12 cellular contexts compared by ENCODE assay signal in genomic region chr6:34239893-34240292, GRCh38. TPM values are rescaled to one million over a fixed set of nuclear protein-coding genes. Genes with fewer than 3 reads are reported as not detected.
A peak's percentile ranks its signal among the peaks of the same experiment; 100 is the strongest.
DNase-seq lines count a peak whose midpoint lies in the region; ATAC-seq, FAIRE-seq and TF ChIP-seq lines count a peak whose summit lies in the region.
"Had no signal": no experiment of that assay in that cellular context is flagged by ENCODE, and none has a peak within 500 bp of the region (broad histone marks: within the 10 kb centered on the region; RNA-seq: fewer than 3 reads in every experiment).

No MANE protein-coding gene starts in this region.

- H3K9me2 ChIP-seq in HCT116 (ENCODE audit: insufficient read depth), result no peaks in the 10 kb centered on the region

- intact Hi-C loops in CD4-positive, alpha-beta memory T cell (cut with micrococcal nuclease), result loop anchor here (5.0 kb wide), 3 partner anchors 457 to 1268 kb away; partner anchors contain the start of genes ILRUN and UQCC2
- intact Hi-C loops in HCT116 (cut with micrococcal nuclease), result no loop called here
- intact Hi-C loops in activated T-helper 1 cell treated with anti-CD3 and anti-CD28 coated beads, Interleukin-12 subunit alpha, Interleukin-12 subunit beta, Interleukin-2, Interleukin-4 antibody, amounts not matched to agents 30 ng/mL and 10 ng/mL and 1 ng/mL, durations not matched to agents 14 hours and 24 hours and 36 hours (cut with micrococcal nuclease), result loop anchor here (5.0 kb wide), 2 partner anchors 647 to 668 kb away; partner anchors contain the start of genes ANKS1A and TAF11
- intact Hi-C loops in lower lobe of right lung (cut with DNase I), result no loop called here
- intact Hi-C loops in vagina (cut with DNase I), result no loop called here

- peaks cover 56% of the 10 kb centered on the region for H3K4me1 ChIP-seq in CD4-positive, alpha-beta memory T cell (ENCODE audit: insufficient read depth, low read length)
- H3K4me1 ChIP-seq in HCT116 (ENCODE audit: control insufficient read depth in 1 of 2, insufficient read depth in 2 of 2, low read length in 2 of 2) (peaks cover 58 to 81% of the 10 kb centered on the region in 2 experiments), lower lobe of right lung (peaks cover 42% of the 10 kb centered on the region), vagina (peaks cover 31% of the 10 kb centered on the region)

- H3K9ac ChIP-seq in HCT116 (ENCODE audit: low read length), result peak overlapping the region; percentile 93

- TF ChIP-seq CTCF in HCT116 (IDR thresholded peaks at IDR 0.05 in 2 of 3, conservative IDR thresholded peaks at IDR 0.05 in 1 of 3; ENCODE audit: borderline replicate concordance in 1 of 3, insufficient read depth in 1 of 3, low read depth in 2 of 3, low read length in 2 of 3) (no peak), lower lobe of right lung (IDR thresholded peaks at IDR 0.05) (no peak), vagina (IDR thresholded peaks at IDR 0.05) (no peak), D721Med (IDR thresholded peaks at IDR 0.05; ENCODE audit: insufficient read depth, missing control alignments) (no peak)

- H3K27me3 ChIP-seq in CD4-positive, alpha-beta memory T cell (ENCODE audit: insufficient read depth, low read length), result no peaks in the 10 kb centered on the region
- H3K27me3 ChIP-seq in HCT116 (ENCODE audit: insufficient read depth, low read length) (no peaks in the 10 kb centered on the region), lower lobe of right lung (ENCODE audit: low read depth) (no peaks in the 10 kb centered on the region), vagina (no peaks in the 10 kb centered on the region)

- RAD21 ChIA-PET in HCT116 (lab: Charles Lee; ENCODE audit: low non-redundant PET in 1 of 2, low total read pairs in 2 of 2, uncharacterized antibody in 2 of 2, unreplicated experiment in 2 of 2), result no interaction called here

- no peak overlapping the region for H3K27ac ChIP-seq in CD4-positive, alpha-beta memory T cell (ENCODE audit: low read depth, low read length)
- H3K27ac ChIP-seq in HCT116 (ENCODE audit: low read depth, low read length) (peak overlapping the region; percentile 95), lower lobe of right lung (no peak overlapping the region), vagina (no peak overlapping the region)

- H3K9me3 Mint-ChIP-seq in CD4-positive, alpha-beta memory T cell, result no peaks in the 10 kb centered on the region
- no peaks in the 10 kb centered on the region for H3K9me3 Mint-ChIP-seq in activated T-helper 1 cell treated with anti-CD3 and anti-CD28 coated beads, Interleukin-12 subunit alpha, Interleukin-12 subunit beta, Interleukin-2, Interleukin-4 antibody, amounts not matched to agents 30 ng/mL and 10 ng/mL and 1 ng/mL, durations not matched to agents 14 hours and 24 hours and 36 hours
- H3K9me3 Mint-ChIP-seq in memory B cell, result no peaks in the 10 kb centered on the region

- CTCF ChIA-PET in CD4-positive, alpha-beta memory T cell (lab: Charles Lee; ENCODE audit: partially characterized antibody), result interaction anchor here (0.8 to 0.9 kb wide), 2 partner anchors 9 to 57 kb away, joined by 3 read pairs; partner anchors contain the start of gene SMIM29
- CTCF ChIA-PET in HCT116 (lab: Charles Lee), result no interaction called here

- peak overlapping the region in 1 of 8 donors; percentile 38 for H3K4me3 Mint-ChIP-seq in CD4-positive, alpha-beta memory T cell
- H3K4me3 Mint-ChIP-seq in activated T-helper 1 cell treated with anti-CD3 and anti-CD28 coated beads, Interleukin-12 subunit alpha, Interleukin-12 subunit beta, Interleukin-2, Interleukin-4 antibody, amounts not matched to agents 30 ng/mL and 10 ng/mL and 1 ng/mL, durations not matched to agents 14 hours and 24 hours and 36 hours, result peak overlapping the region; percentile 83
- H3K4me3 Mint-ChIP-seq in memory B cell, result no peak overlapping the region

- peaks cover 17 to 47% of the 10 kb centered on the region in 2 donors for H3K36me3 Mint-ChIP-seq in CD4-positive, alpha-beta memory T cell
- H3K36me3 Mint-ChIP-seq in activated T-helper 1 cell treated with anti-CD3 and anti-CD28 coated beads, Interleukin-12 subunit alpha, Interleukin-12 subunit beta, Interleukin-2, Interleukin-4 antibody, amounts not matched to agents 30 ng/mL and 10 ng/mL and 1 ng/mL, durations not matched to agents 14 hours and 24 hours and 36 hours (ENCODE audit: low read depth), result peaks cover 51% of the 10 kb centered on the region
- peaks cover 9% of the 10 kb centered on the region for H3K36me3 Mint-ChIP-seq in memory B cell

- TF ChIP-seq POLR2A in HCT116 (IDR thresholded peaks at IDR 0.05; ENCODE audit: borderline replicate concordance, extremely low read depth, insufficient read depth, insufficient read length), result no peak
- TF ChIP-seq POLR2A in vagina (IDR thresholded peaks at IDR 0.05), result no peak

- BruUV-seq in HCT116 (replicated peaks; lab: Mats Ljungman, UMichigan), result no TSS peak

- no peak for DNase-seq in CD4-positive, alpha-beta memory T cell
- DNase-seq in HCT116 (ENCODE audit: low read depth, low spot score) (no peak), memory B cell (ENCODE audit: low spot score in 2 of 2) (no peak), lower lobe of right lung (no peak), vagina (ENCODE audit: extremely low spot score in 2 of 2) (no peak), D721Med (ENCODE audit: insufficient read length, low spot score) (no peak), hippocampal formation (lab: John Stamatoyannopoulos, UW) (no peak)
- DNase-seq in activated T-helper 1 cell treated with anti-CD3 and anti-CD28 coated beads, Interleukin-12 subunit alpha, Interleukin-12 subunit beta, Interleukin-2, Interleukin-4 antibody, amounts not matched to agents 30 ng/mL and 10 ng/mL and 1 ng/mL, durations not matched to agents 14 hours and 24 hours and 36 hours (ENCODE audit: low spot score), result no peak
- DNase-seq: activated CD4-positive, alpha-beta T cell treated with anti-CD3 and anti-CD28 coated beads, Interleukin-2, amount 50 U/mL, for 4 hours; central memory CD4-positive, alpha-beta T cell; NCI-H1436; stimulated activated naive CD4-positive, alpha-beta T cell treated with Interleukin-2 at 50 U/mL for 16 hours had no signal

- no peaks in the 10 kb centered on the region for H3K9me3 ChIP-seq in CD4-positive, alpha-beta memory T cell (ENCODE audit: control insufficient read depth in 1 of 2, low read length in 2 of 2)
- no peaks in the 10 kb centered on the region for H3K9me3 ChIP-seq in HCT116 (ENCODE audit: control insufficient read depth in 1 of 2, insufficient read depth in 1 of 2, low read depth in 1 of 2, low read length in 2 of 2)
- no peaks in the 10 kb centered on the region for H3K9me3 ChIP-seq in lower lobe of right lung
- no peaks in the 10 kb centered on the region for H3K9me3 ChIP-seq in vagina

- H3K4me2 ChIP-seq in HCT116 (ENCODE audit: low read length), result peak overlapping the region; percentile 87

- peaks cover 75% of the 10 kb centered on the region for H3K79me2 ChIP-seq in HCT116 (ENCODE audit: insufficient read depth, low read length)

- no peak for FAIRE-seq in D721Med (lab: Jason Lieb, UNC)

- H3K4me3 ChIP-seq in CD4-positive, alpha-beta memory T cell (ENCODE audit: low read length in 2 of 2), result no peak overlapping the region
- peak overlapping the region; percentile 69 to 93 for H3K4me3 ChIP-seq in HCT116 (replicated peaks in 1 of 2; ENCODE audit: low read depth in 1 of 2, low read length in 2 of 2)
- H3K4me3 ChIP-seq in lower lobe of right lung, result no peak overlapping the region
- H3K4me3 ChIP-seq in vagina, result no peak overlapping the region

- H2AFZ ChIP-seq in HCT116 (ENCODE audit: low read depth, low read length, poor library complexity, severe bottlenecking), result no peak overlapping the region

- peaks cover 20% of the 10 kb centered on the region; the same call in 1 of the 2 replicates for H4K20me1 ChIP-seq in HCT116 (ENCODE audit: insufficient read depth)

- peaks cover 26 to 63% (median 42%) of the 10 kb centered on the region in 4 donors for H3K4me1 Mint-ChIP-seq in CD4-positive, alpha-beta memory T cell
- peaks cover 67% of the 10 kb centered on the region for H3K4me1 Mint-ChIP-seq in activated T-helper 1 cell treated with anti-CD3 and anti-CD28 coated beads, Interleukin-12 subunit alpha, Interleukin-12 subunit beta, Interleukin-2, Interleukin-4 antibody, amounts not matched to agents 30 ng/mL and 10 ng/mL and 1 ng/mL, durations not matched to agents 14 hours and 24 hours and 36 hours (ENCODE audit: low read depth)
- H3K4me1 Mint-ChIP-seq in memory B cell, result peaks cover 24% of the 10 kb centered on the region

- peak overlapping the region in 6 of 7 donors; percentile 25 to 92 (median 86) for H3K27ac Mint-ChIP-seq in CD4-positive, alpha-beta memory T cell
- H3K27ac Mint-ChIP-seq in activated T-helper 1 cell treated with anti-CD3 and anti-CD28 coated beads, Interleukin-12 subunit alpha, Interleukin-12 subunit beta, Interleukin-2, Interleukin-4 antibody, amounts not matched to agents 30 ng/mL and 10 ng/mL and 1 ng/mL, durations not matched to agents 14 hours and 24 hours and 36 hours, result peak overlapping the region; percentile 36
- peak overlapping the region; percentile 66 for H3K27ac Mint-ChIP-seq in memory B cell

- POLR2A ChIA-PET in CD4-positive, alpha-beta memory T cell (lab: Charles Lee; ENCODE audit: partially characterized antibody), result interaction anchor here (0.8 to 1.1 kb wide), 2 partner anchors 10 to 16 kb away, joined by 5 read pairs; partner anchors contain the start of gene SMIM29
- POLR2A ChIA-PET in HCT116 (lab: Charles Lee), result interaction anchor here (1.0 to 1.4 kb wide), 5 partner anchors 9 to 328 kb away, joined by 3 to 6 read pairs (median 3); partner anchors contain the start of gene SMIM29

- H3K36me3 ChIP-seq in CD4-positive, alpha-beta memory T cell (ENCODE audit: insufficient read depth, low read length), result peaks cover 36% of the 10 kb centered on the region
- peaks cover 13 to 48% of the 10 kb centered on the region in 2 experiments; a peak in 2 of 4 replicates for H3K36me3 ChIP-seq in HCT116 (ENCODE audit: control insufficient read depth in 1 of 2, insufficient read depth in 2 of 2, low read length in 2 of 2)
- peaks cover 26% of the 10 kb centered on the region for H3K36me3 ChIP-seq in lower lobe of right lung
- peaks cover 0 to 8% of the 10 kb centered on the region in 2 donors for H3K36me3 ChIP-seq in vagina

- no peak for TF ChIP-seq RAD21 in HCT116 (IDR thresholded peaks at IDR 0.05; ENCODE audit: low read depth)

- no peak for ATAC-seq in HCT116
- ATAC-seq in memory B cell (ENCODE audit: low read depth), result no peak
- no peak for ATAC-seq in lower lobe of right lung

- no peaks in the 10 kb centered on the region for H3K27me3 Mint-ChIP-seq in CD4-positive, alpha-beta memory T cell
- H3K27me3 Mint-ChIP-seq in activated T-helper 1 cell treated with anti-CD3 and anti-CD28 coated beads, Interleukin-12 subunit alpha, Interleukin-12 subunit beta, Interleukin-2, Interleukin-4 antibody, amounts not matched to agents 30 ng/mL and 10 ng/mL and 1 ng/mL, durations not matched to agents 14 hours and 24 hours and 36 hours (ENCODE audit: insufficient read depth), result no peaks in the 10 kb centered on the region
- no peaks in the 10 kb centered on the region for H3K27me3 Mint-ChIP-seq in memory B cell

RNA-seq across cellular contexts. Expression of gene HMGA1, which starts 3.2 kb away (rescaled TPM):
- 10 to 100 TPM; 74.7 to 77.5 TPM for total RNA-seq in CD4-positive, alpha-beta memory T cell
- polyA plus RNA-seq in CD4-positive, alpha-beta memory T cell, result 10 to 100 TPM; 25.4 to 40.8 TPM
- total RNA-seq in HCT116 (2021; ENCODE audit: unreplicated experiment) (2,459 TPM), lower lobe of right lung (63.5 TPM), vagina (65.6 TPM)
- polyA plus RNA-seq in HCT116 (2012), result 2,754 and 2,816 TPM in 2 replicates
- total RNA-seq in activated T-helper 1 cell treated with anti-CD3 and anti-CD28 coated beads, Interleukin-12 subunit alpha, Interleukin-12 subunit beta, Interleukin-2, Interleukin-4 antibody, amounts not matched to agents 30 ng/mL and 10 ng/mL and 1 ng/mL, durations not matched to agents 14 hours and 24 hours and 36 hours, result 415 and 438 TPM in 2 replicates

RNA-seq across cellular contexts. Expression of gene SMIM29, which starts 8.9 kb away (rescaled TPM):
- total RNA-seq in CD4-positive, alpha-beta memory T cell, result 10 to 100 TPM; 29.7 to 30.1 TPM
- polyA plus RNA-seq in CD4-positive, alpha-beta memory T cell, result 10 to 100 TPM; 51.5 to 66.5 TPM
- 25.1 TPM for total RNA-seq in HCT116 (2021; ENCODE audit: unreplicated experiment)
- 31.5 and 35.5 TPM in 2 replicates for polyA plus RNA-seq in HCT116 (2012)
- total RNA-seq in activated T-helper 1 cell treated with anti-CD3 and anti-CD28 coated beads, Interleukin-12 subunit alpha, Interleukin-12 subunit beta, Interleukin-2, Interleukin-4 antibody, amounts not matched to agents 30 ng/mL and 10 ng/mL and 1 ng/mL, durations not matched to agents 14 hours and 24 hours and 36 hours, result 14.3 and 15.0 TPM in 2 replicates
- total RNA-seq in lower lobe of right lung, result 29.8 TPM
- 22.3 TPM for total RNA-seq in vagina

Comparison
In these comparisons a context has a peak if more than half of its experiments do, and no peak if none do; other contexts are left out.
1. H3K4me3 ChIP-seq: peak in HCT116 (2 of 2); none in CD4-positive, alpha-beta memory T cell (0 of 2), lower lobe of right lung (single experiment) and vagina (0 of 2).
2. intact Hi-C loops: an anchor here in CD4-positive, alpha-beta memory T cell (5.0 kb wide) and activated T-helper 1 cell treated with anti-CD3 and anti-CD28 coated beads, Interleukin-12 subunit alpha, Interleukin-12 subunit beta, Interleukin-2, Interleukin-4 antibody, amounts not matched to agents 30 ng/mL and 10 ng/mL and 1 ng/mL, durations not matched to agents 14 hours and 24 hours and 36 hours (5.0 kb wide); none called in HCT116, lower lobe of right lung and vagina.
3. Peak in every context shown above with its lines, with median percentiles within 50 percentile points of each other: H3K27ac Mint-ChIP-seq.